In genomic region chr15:60017538-60018199, GRCh38 we compare ENCODE assay signal across 16 cellular contexts. TPM values are rescaled to one million over a fixed set of nuclear protein-coding genes. Genes with fewer than 3 reads are reported as not detected.
DNase-seq lines count a peak whose midpoint lies in the region; ATAC-seq and TF ChIP-seq lines count a peak whose summit lies in the region.
"Had no signal": no experiment of that assay in that cellular context is flagged by ENCODE, and none has a peak within 500 bp of the region (broad histone marks: within the 10 kb centered on the region; RNA-seq: fewer than 3 reads in every experiment).

No MANE protein-coding gene starts in this region.

- H3K4me1 ChIP-seq in right cardiac atrium (ENCODE audit: control insufficient read depth, insufficient read depth, low read length), result no peaks in the 10 kb centered on the region
- H3K4me1 ChIP-seq in thyroid gland, result no peaks in the 10 kb centered on the region

- TF ChIP-seq POLR2A in thyroid gland (IDR thresholded peaks at IDR 0.05), result no peak

- H3K4me3 ChIP-seq in choroid plexus epithelial cell (ENCODE audit: low read depth, low read length) (no peak overlapping the region), right cardiac atrium (ENCODE audit: low read length) (no peak overlapping the region), thyroid gland (replicated peaks in 1 of 3) (no peak overlapping the region)

- peaks cover 11% of the 10 kb centered on the region for H3K9me3 Mint-ChIP-seq in activated T-cell treated with anti-CD3 and anti-CD28 coated beads, Interleukin-2, amount 50 U/mL, for 4 hours

- peaks cover 3% of the 10 kb centered on the region for H3K27me3 ChIP-seq in right cardiac atrium (ENCODE audit: control insufficient read depth, insufficient read depth)
- H3K27me3 ChIP-seq in thyroid gland, result peaks cover 5% of the 10 kb centered on the region

- H3K27ac ChIP-seq in right cardiac atrium (ENCODE audit: low read length) (no peak overlapping the region), thyroid gland (no peak overlapping the region)
- H3K27ac ChIP-seq: HL-60 had no signal

- intact Hi-C loops in right cardiac atrium (cut with DNase I) (no loop called here), thyroid gland (cut with DNase I) (no loop called here)

- H3K4me3 Mint-ChIP-seq in activated T-cell treated with anti-CD3 and anti-CD28 coated beads, Interleukin-2, amount 50 U/mL, for 4 hours, result no peak overlapping the region
- H3K4me3 Mint-ChIP-seq in T-helper 17 cell, result no peak overlapping the region
- H3K4me3 Mint-ChIP-seq: neural crest cell had no signal

- H3K36me3 Mint-ChIP-seq in activated T-cell treated with anti-CD3 and anti-CD28 coated beads, Interleukin-2, amount 50 U/mL, for 4 hours (ENCODE audit: insufficient read depth), result no peaks in the 10 kb centered on the region
- no peaks in the 10 kb centered on the region for H3K36me3 Mint-ChIP-seq in T-helper 17 cell (ENCODE audit: low read depth)

- peaks cover 15% of the 10 kb centered on the region for H3K4me1 Mint-ChIP-seq in activated T-cell treated with anti-CD3 and anti-CD28 coated beads, Interleukin-2, amount 50 U/mL, for 4 hours (ENCODE audit: low read depth)
- H3K4me1 Mint-ChIP-seq in T-helper 17 cell, result no peaks in the 10 kb centered on the region

- peak; percentile 43 to 58 for ATAC-seq in activated T-cell treated with anti-CD3 and anti-CD28 coated beads, Interleukin-2, amount 50 U/mL, for 4 hours
- ATAC-seq in T-helper 17 cell, result peak; percentile 37
- peak; percentile 96 for ATAC-seq in stimulated activated naive CD8-positive, alpha-beta T cell treated with anti-CD3 and anti-CD28 coated beads, Interleukin-15, Interleukin-2, amounts not matched to agents 100 U/mL and 50 U/mL, for 24 hours
- no peak for ATAC-seq in right cardiac atrium
- no peak for ATAC-seq in HG02610 (IDR thresholded peaks at IDR 0.05; ENCODE audit: unreplicated experiment)
- ATAC-seq: left lobe of liver had no signal

- DNase-seq in activated T-cell treated with anti-CD3 and anti-CD28 coated beads, Interleukin-2, amount 50 U/mL, for 4 hours, result no peak
- no peak for DNase-seq in activated T-cell treated with anti-CD3 and anti-CD28 coated beads, Interleukin-2, amount 50 U/mL, for 1 hour
- DNase-seq in T-helper 17 cell (no peak), choroid plexus epithelial cell (ENCODE audit: low read depth) (peak; percentile 39), right cardiac atrium (no peak), thyroid gland (no peak)
- DNase-seq in stimulated activated naive CD8-positive, alpha-beta T cell treated with anti-CD3 and anti-CD28 coated beads, Interleukin-15, Interleukin-2, amounts not matched to agents 100 U/mL and 50 U/mL, for 24 hours, result no peak
- DNase-seq: activated CD8-positive, alpha-beta memory T cell treated with anti-CD3 and anti-CD28 coated beads, Interleukin-2, amount 50 U/mL, for 48 hours; caudate nucleus; NCI-H1436; NCI-H774 had no signal

- TF ChIP-seq CTCF in choroid plexus epithelial cell (conservative IDR thresholded peaks at IDR 0.05; ENCODE audit: low read depth, low read length), result no peak
- no peak for TF ChIP-seq CTCF in thyroid gland (IDR thresholded peaks at IDR 0.05)

- WGBS in right cardiac atrium, result 17% methylated on average over 2 of the region's 2 CpGs
- 20 to 25% methylated on average over 2 of the region's 2 CpGs for WGBS in thyroid gland, 2 donors

- H3K36me3 ChIP-seq in thyroid gland, result no peaks in the 10 kb centered on the region

- H3K27ac Mint-ChIP-seq in T-helper 17 cell, result no peak overlapping the region

- H3K9me3 ChIP-seq in T-helper 17 cell (ENCODE audit: control insufficient read depth, low read length, poor library complexity, severe bottlenecking) (peaks cover 4% of the 10 kb centered on the region), right cardiac atrium (ENCODE audit: control insufficient read depth, low read length) (peaks cover 2% of the 10 kb centered on the region), thyroid gland (no peaks in the 10 kb centered on the region)

- peaks cover 38% of the 10 kb centered on the region for H3K27me3 Mint-ChIP-seq in activated T-cell treated with anti-CD3 and anti-CD28 coated beads, Interleukin-2, amount 50 U/mL, for 4 hours (ENCODE audit: low read depth)
- peaks cover 21% of the 10 kb centered on the region for H3K27me3 Mint-ChIP-seq in T-helper 17 cell

RNA-seq across cellular contexts. Expression of gene FOXB1, which starts 13.6 kb away (rescaled TPM):
- under 1 TPM; 0.26 to 0.46 (median 0.27) TPM for total RNA-seq in activated T-cell treated with anti-CD3 and anti-CD28 coated beads, Interleukin-2, amount 50 U/mL, for 4 hours
- under 1 TPM; 0.21 to 0.22 TPM for total RNA-seq in T-helper 17 cell
- total RNA-seq in right cardiac atrium, result not detected
- not detected for polyA plus RNA-seq in right cardiac atrium
- not detected for total RNA-seq in thyroid gland
- total RNA-seq: left lobe of liver, urinary bladder had no signal

Comparison
In these comparisons a context has a peak if more than half of its experiments do, and no peak if none do; other contexts are left out.
1. ATAC-seq: peak in activated T-cell treated with anti-CD3 and anti-CD28 coated beads, Interleukin-2, amount 50 U/mL, for 4 hours (2 of 2), T-helper 17 cell (single experiment) and stimulated activated naive CD8-positive, alpha-beta T cell treated with anti-CD3 and anti-CD28 coated beads, Interleukin-15, Interleukin-2, amounts not matched to agents 100 U/mL and 50 U/mL, for 24 hours (single experiment); none in right cardiac atrium (0 of 2) and HG02610 (single experiment).